9 cellular contexts compared by ENCODE assay signal in genomic region chr10:26438534-26439269, GRCh38. TPM values are rescaled to one million over a fixed set of nuclear protein-coding genes. Genes with fewer than 3 reads are reported as not detected.
DNase-seq lines count a peak whose midpoint lies in the region; ATAC-seq and TF ChIP-seq lines count a peak whose summit lies in the region.
"Had no signal": no experiment of that assay in that cellular context is flagged by ENCODE, and none has a peak within 500 bp of the region (broad histone marks: within the 10 kb centered on the region; RNA-seq: fewer than 3 reads in every experiment).

No MANE protein-coding gene starts in this region.

- H3K4me1 Mint-ChIP-seq in activated CD8-positive, alpha-beta memory T cell treated with anti-CD3 and anti-CD28 coated beads, Interleukin-2, amount 10 ng/mL, durations not matched to agents 7 days and 5 days = peaks cover 42% of the 10 kb centered on the region

- H3K36me3 Mint-ChIP-seq in activated CD8-positive, alpha-beta memory T cell treated with anti-CD3 and anti-CD28 coated beads, Interleukin-2, amount 10 ng/mL, durations not matched to agents 7 days and 5 days = peaks cover 20% of the 10 kb centered on the region

- H3K4me3 ChIP-seq in AG09309 (ENCODE audit: control insufficient read depth, low read depth, low read length) (peak overlapping the region; percentile 67), HUES64 (ENCODE audit: low read length) (peak overlapping the region; percentile 58), fibroblast of the aortic adventitia (ENCODE audit: low read depth, low read length) (peak overlapping the region; percentile 53), psoas muscle (peak overlapping the region; percentile 56)

- peak overlapping the region; percentile 95 for H3K4me3 Mint-ChIP-seq in activated CD8-positive, alpha-beta memory T cell treated with anti-CD3 and anti-CD28 coated beads, Interleukin-2, amount 10 ng/mL, durations not matched to agents 7 days and 5 days

- H3K27ac ChIP-seq in HUES64 (ENCODE audit: low read depth, low read length) (no peak overlapping the region), psoas muscle (peak overlapping the region; percentile 46)

- intact Hi-C loops in psoas muscle (cut with DNase I) = no loop called here

- peak; percentile 50 for ATAC-seq in GM19455 (IDR thresholded peaks at IDR 0.05; ENCODE audit: unreplicated experiment)
- peak; percentile 85 for ATAC-seq in activated CD8-positive, alpha-beta memory T cell treated with anti-CD3 and anti-CD28 coated beads, Interleukin-2, amount 10 ng/mL, durations not matched to agents 7 days and 5 days
- peak in 2 of 4 donors; percentile 37 to 66 for ATAC-seq in psoas muscle
- no peak for ATAC-seq in GM21737 (IDR thresholded peaks at IDR 0.05; ENCODE audit: unreplicated experiment)

- H3K9me3 Mint-ChIP-seq in activated CD8-positive, alpha-beta memory T cell treated with anti-CD3 and anti-CD28 coated beads, Interleukin-2, amount 10 ng/mL, durations not matched to agents 7 days and 5 days (ENCODE audit: low read depth) = no peaks in the 10 kb centered on the region

- peak overlapping the region; percentile 90 for H3K27ac Mint-ChIP-seq in activated CD8-positive, alpha-beta memory T cell treated with anti-CD3 and anti-CD28 coated beads, Interleukin-2, amount 10 ng/mL, durations not matched to agents 7 days and 5 days

- DNase-seq in AG09309 (ENCODE audit: low read depth) = no peak
- peak; percentile 86 for DNase-seq in activated CD8-positive, alpha-beta memory T cell treated with anti-CD3 and anti-CD28 coated beads, Interleukin-2, amount 10 ng/mL, durations not matched to agents 7 days and 5 days
- peak; percentile 28 for DNase-seq in fibroblast of the aortic adventitia (ENCODE audit: low read depth)
- DNase-seq in psoas muscle = peak; percentile 53 to 67
- no peak for DNase-seq in NCI-H187 (lab: John Stamatoyannopoulos, UW)

- peak overlapping the region; percentile 45; the same call in 1 of the 2 replicates for H3K9ac ChIP-seq in HUES64 (ENCODE audit: low read depth, low read length)

- H3K4me1 ChIP-seq in HUES64 (ENCODE audit: insufficient read depth, low read length) (peaks cover 3% of the 10 kb centered on the region; the same call in 1 of the 2 replicates), psoas muscle (no peaks in the 10 kb centered on the region)

- H3K27me3 Mint-ChIP-seq in activated CD8-positive, alpha-beta memory T cell treated with anti-CD3 and anti-CD28 coated beads, Interleukin-2, amount 10 ng/mL, durations not matched to agents 7 days and 5 days = no peaks in the 10 kb centered on the region

- H3K9me3 ChIP-seq in HUES64 (ENCODE audit: insufficient read depth, low read depth, low read length) (no peaks in the 10 kb centered on the region), psoas muscle (no peaks in the 10 kb centered on the region)

- WGBS in HUES64 = 19% methylated on average over 57 of the region's 57 CpGs
- 2% methylated on average over 53 to 57 of the region's 57 CpGs for WGBS in psoas muscle, 3 donors

- CTCF ChIA-PET in activated CD8-positive, alpha-beta memory T cell treated with anti-CD3 and anti-CD28 coated beads, Interleukin-2, amount 10 ng/mL, durations not matched to agents 7 days and 5 days (lab: Charles Lee) = interaction anchor here (0.9 to 2.0 kb wide), 4 partner anchors 8 to 44 kb away, joined by 3 to 5 read pairs (median 4); no protein-coding TSS in a partner anchor

- H3K27me3 ChIP-seq in HUES64 (ENCODE audit: insufficient read depth, low read length) (peaks cover 34% of the 10 kb centered on the region), psoas muscle (ENCODE audit: insufficient read depth in 3 of 3, low read length in 2 of 3) (peaks cover 3 to 19% (median 5%) of the 10 kb centered on the region in 3 donors)

- TF ChIP-seq CTCF in AG09309 (IDR thresholded peaks at IDR 0.05; ENCODE audit: control insufficient read depth, insufficient read depth, low read depth, low read length, missing control alignments) (no peak), fibroblast of the aortic adventitia (IDR thresholded peaks at IDR 0.05; ENCODE audit: insufficient read depth, low read length) (no peak), psoas muscle (IDR thresholded peaks at IDR 0.05) (no peak)

- H3K36me3 ChIP-seq in HUES64 (ENCODE audit: insufficient read depth, low read length) = no peaks in the 10 kb centered on the region
- no peaks in the 10 kb centered on the region for H3K36me3 ChIP-seq in psoas muscle (ENCODE audit: insufficient read depth in 1 of 2, low read depth in 1 of 2)

RNA-seq across cellular contexts. Expression of gene APBB1IP, which starts 0.6 kb away (rescaled TPM):
- polyA plus RNA-seq in HUES64 (2013, experiment 1 of 2) = not detected
- polyA plus RNA-seq in HUES64 (2013, experiment 2 of 2) = not detected
- total RNA-seq in activated CD8-positive, alpha-beta memory T cell treated with anti-CD3 and anti-CD28 coated beads, Interleukin-2, amount 10 ng/mL, durations not matched to agents 7 days and 5 days = 10 to 100 TPM; 73.2 to 73.8 TPM
- total RNA-seq in fibroblast of the aortic adventitia (ENCODE audit: low replicate concordance) (2.9 and 5.9 TPM in 2 replicates), psoas muscle (1 to 10 TPM in 3 of 4 donors, under 1 TPM in 1; 0.86 to 2.8 (median 2.1) TPM)
- under 1 TPM; 0.25 to 0.81 (median 0.55) TPM for polyA plus RNA-seq in psoas muscle
- total RNA-seq: Daoy had no signal

Comparison
In these comparisons a context has a peak if more than half of its experiments do, and no peak if none do; other contexts are left out.
1. DNase-seq: peak in activated CD8-positive, alpha-beta memory T cell treated with anti-CD3 and anti-CD28 coated beads, Interleukin-2, amount 10 ng/mL, durations not matched to agents 7 days and 5 days (single experiment), fibroblast of the aortic adventitia (single experiment) and psoas muscle (2 of 2); none in AG09309 (single experiment) and NCI-H187 (0 of 2).
2. RNA of gene APBB1IP, which starts 0.6 kb away (total RNA-seq): 73.2 to 73.8 TPM in activated CD8-positive, alpha-beta memory T cell treated with anti-CD3 and anti-CD28 coated beads, Interleukin-2, amount 10 ng/mL, durations not matched to agents 7 days and 5 days; 2.9 to 5.9 TPM in fibroblast of the aortic adventitia and 0.86 to 2.8 TPM in psoas muscle; every median in the first group is over 10 times any median in the second.
3. Peak in every context shown above with its lines, with median percentiles within 50 percentile points of each other: H3K4me3 ChIP-seq.